In the genomic region with DNA sequence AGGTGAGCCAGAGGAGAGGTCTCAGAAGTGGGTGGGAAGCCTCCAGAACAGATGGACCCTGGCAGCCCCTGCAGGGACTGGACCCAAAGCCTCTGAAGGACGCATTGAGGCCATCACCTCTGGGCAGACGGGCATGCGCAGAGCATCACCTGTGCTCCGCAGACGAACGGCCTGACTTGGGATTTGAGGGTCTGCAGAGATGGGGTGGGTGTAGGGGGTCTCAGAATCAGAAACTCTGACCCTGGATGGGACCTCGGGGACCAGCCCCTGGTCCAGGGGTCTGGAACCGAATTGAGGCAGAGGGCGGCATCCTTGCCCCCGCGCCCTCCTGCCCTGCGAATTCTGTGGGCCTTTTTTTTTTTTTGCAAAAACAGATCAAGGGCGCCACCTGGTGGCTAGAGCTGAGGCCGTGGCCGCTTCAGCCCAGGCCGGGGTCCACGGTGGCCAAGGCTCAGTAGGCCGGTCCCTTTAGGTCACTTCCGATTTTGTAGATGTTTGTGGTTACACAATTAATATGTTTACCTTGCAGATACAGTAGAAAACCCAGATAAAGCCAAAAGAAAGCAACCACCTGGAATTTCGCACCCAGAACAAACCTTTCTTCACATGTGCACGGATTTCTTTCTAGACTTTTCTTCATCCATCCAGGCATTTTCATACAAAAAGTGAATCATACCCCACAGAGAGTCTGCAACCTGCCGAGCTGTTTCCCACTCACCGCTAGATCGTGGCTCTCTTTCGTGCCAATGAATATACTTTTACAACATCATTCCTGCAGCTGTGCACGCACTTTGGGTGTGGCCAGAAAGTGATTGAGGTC, we compare ENCODE assay signal across 9 cellular contexts. TPM values are rescaled to one million over a fixed set of nuclear protein-coding genes. Genes with fewer than 3 reads are reported as not detected.
DNase-seq lines count a peak whose midpoint lies in the region; ATAC-seq and TF ChIP-seq lines count a peak whose summit lies in the region.
"Had no signal": no experiment of that assay in that cellular context is flagged by ENCODE, and none has a peak within 500 bp of the region (broad histone marks: within the 10 kb centered on the region; RNA-seq: fewer than 3 reads in every experiment).

No MANE protein-coding gene starts in this region.

- H3K27ac Mint-ChIP-seq in endodermal cell (no peak overlapping the region), neural progenitor cell (no peak overlapping the region)

- H3K9me3 Mint-ChIP-seq in endodermal cell (no peaks in the 10 kb centered on the region), neural progenitor cell (peaks cover 2% of the 10 kb centered on the region)

- no peaks in the 10 kb centered on the region for H4K20me1 ChIP-seq in neural progenitor cell (ENCODE audit: low read depth)

- H3K27ac ChIP-seq in endodermal cell (ENCODE audit: low read depth, low read length) (no peak overlapping the region), neural progenitor cell (no peak overlapping the region)

- H3K4me1 ChIP-seq in endodermal cell (ENCODE audit: control insufficient read depth, insufficient read depth, low read length) (no peaks in the 10 kb centered on the region), neural progenitor cell (peaks cover 9% of the 10 kb centered on the region)

- ATAC-seq in GM18858 (IDR thresholded peaks at IDR 0.05; ENCODE audit: unreplicated experiment) (no peak), HG02981 (IDR thresholded peaks at IDR 0.05; ENCODE audit: unreplicated experiment) (no peak)

- 38 to 42% methylated on average over 11 to 26 of the region's 26 CpGs for WGBS in endodermal cell (ENCODE audit: insufficient coverage in 1 of 2, insufficient read length in 1 of 2), 2 experiments

- H3K36me3 ChIP-seq in endodermal cell (ENCODE audit: control insufficient read depth, insufficient read depth, low read length) (no peaks in the 10 kb centered on the region), neural progenitor cell (no peaks in the 10 kb centered on the region)

- H3K4me3 ChIP-seq in endodermal cell (ENCODE audit: low read length) (no peak overlapping the region), neural progenitor cell (no peak overlapping the region)

- H3K27me3 ChIP-seq in endodermal cell (ENCODE audit: control insufficient read depth, insufficient read depth, low read length, poor library complexity, severe bottlenecking): no peaks in the 10 kb centered on the region
- no peaks in the 10 kb centered on the region for H3K27me3 ChIP-seq in neural progenitor cell

- peaks cover 5% of the 10 kb centered on the region for H3K4me1 Mint-ChIP-seq in endodermal cell
- H3K4me1 Mint-ChIP-seq in neural progenitor cell: peaks cover 29% of the 10 kb centered on the region

- H2AFZ ChIP-seq in neural progenitor cell (replicated peaks): no peak overlapping the region

- H3K27me3 Mint-ChIP-seq in endodermal cell (ENCODE audit: insufficient read depth): no peaks in the 10 kb centered on the region
- H3K27me3 Mint-ChIP-seq in neural progenitor cell (ENCODE audit: insufficient read depth, low read depth): peaks cover 14% of the 10 kb centered on the region

- H3K36me3 Mint-ChIP-seq in endodermal cell (ENCODE audit: low read depth): no peaks in the 10 kb centered on the region
- no peaks in the 10 kb centered on the region for H3K36me3 Mint-ChIP-seq in neural progenitor cell

- H3K4me2 ChIP-seq in neural progenitor cell: no peak overlapping the region

- TF ChIP-seq CTCF in endodermal cell (conservative IDR thresholded peaks at IDR 0.05) (peak; percentile 90), neural progenitor cell (IDR thresholded peaks at IDR 0.05) (peak; percentile 79)

- H3K9ac ChIP-seq in endodermal cell (ENCODE audit: extremely low read depth, low read length, poor library complexity, severe bottlenecking) (no peak overlapping the region), neural progenitor cell (no peak overlapping the region)

- no peaks in the 10 kb centered on the region for H3K79me2 ChIP-seq in neural progenitor cell (ENCODE audit: low read depth)

- H3K4me3 Mint-ChIP-seq in endodermal cell (no peak overlapping the region), neural progenitor cell (no peak overlapping the region)

- H3F3A ChIP-seq in neural progenitor cell (ENCODE audit: low read depth): peaks cover 8% of the 10 kb centered on the region

- DNase-seq in NCI-H1092 treated with DMSO at 0.1 percent for 48 hours (lab: John Stamatoyannopoulos, UW) (peak; percentile 21), NCI-H1092 (lab: John Stamatoyannopoulos, UW) (no peak), NCI-H1105 (lab: John Stamatoyannopoulos, UW) (peak; percentile 15), endodermal cell (peak; percentile 90), neural progenitor cell (ENCODE audit: low spot score) (peak; percentile 76)
- peak; percentile 64 to 66 for DNase-seq in activated CD4-positive, alpha-beta T cell treated with anti-CD3 and anti-CD28 coated beads, Interleukin-2, amount 50 U/mL, for 48 hours

- no peaks in the 10 kb centered on the region for H3K9me3 ChIP-seq in endodermal cell (ENCODE audit: control insufficient read depth, low read length)
- H3K9me3 ChIP-seq in neural progenitor cell (ENCODE audit: low read depth): no peaks in the 10 kb centered on the region

RNA-seq across cellular contexts. Expression of a gene that starts 25.9 kb away (rescaled TPM):
- total RNA-seq in endodermal cell (not detected), neural progenitor cell (ENCODE audit: low replicate concordance) (not detected in 2 replicates)
- polyA plus RNA-seq in endodermal cell (2013, experiment 1 of 2): not detected
- polyA plus RNA-seq in endodermal cell (2013, experiment 2 of 2): not detected
- total RNA-seq: temporal lobe had no signal

RNA-seq across cellular contexts. Expression of a gene that starts 33.4 kb away (rescaled TPM):
- total RNA-seq in endodermal cell (not detected), neural progenitor cell (ENCODE audit: low replicate concordance) (not detected in 2 replicates)
- 0.25 TPM for polyA plus RNA-seq in endodermal cell (2013, experiment 1 of 2)
- 0.70 TPM for polyA plus RNA-seq in endodermal cell (2013, experiment 2 of 2)
